Comparison of ENCODE assay signal across 27 cellular contexts in genomic region chr9:127050581-127050980, GRCh38.
DNase-seq lines count a peak whose midpoint lies in the region; ATAC-seq and TF ChIP-seq lines count a peak whose summit lies in the region.
"Had no signal": no experiment of that assay in that cellular context is flagged by ENCODE, and none has a peak within 500 bp of the region (broad histone marks: within the 10 kb centered on the region; RNA-seq: fewer than 3 reads in every experiment).

No MANE protein-coding gene starts in this region.

- intact Hi-C loops in natural killer cell (cut with micrococcal nuclease) = no loop called here

- ATAC-seq in natural killer cell treated with Interleukin-12 subunit alpha and Interleukin-12 subunit beta and Interleukin-15 and Interleukin-18, amount 100 ng/mL, for 72 hours = no peak
- ATAC-seq in natural killer cell = no peak
- ATAC-seq in HG03460 (IDR thresholded peaks at IDR 0.05; ENCODE audit: unreplicated experiment) = no peak
- ATAC-seq: right lobe of liver, T-cell had no signal

- no peaks in the 10 kb centered on the region for H3K9me3 Mint-ChIP-seq in natural killer cell treated with Interleukin-12 subunit alpha and Interleukin-12 subunit beta and Interleukin-15 and Interleukin-18, amount 100 ng/mL, for 72 hours
- no peaks in the 10 kb centered on the region for H3K9me3 Mint-ChIP-seq in natural killer cell
- H3K9me3 Mint-ChIP-seq: activated naive CD4-positive, alpha-beta T cell treated with anti-CD3 and anti-CD28 coated beads, Interleukin-2, amount 10 ng/mL, durations not matched to agents 7 days and 5 days; brain; H9; neural crest cell; T-cell had no signal

- DNase-seq in natural killer cell treated with Interleukin-12 subunit alpha and Interleukin-12 subunit beta and Interleukin-15 and Interleukin-18, amount 100 ng/mL, for 72 hours (ENCODE audit: low spot score) = no peak
- DNase-seq in natural killer cell (no peak), mesenteric fat pad (ENCODE audit: low spot score) (peak; percentile 67), occipital lobe (lab: John Stamatoyannopoulos, UW) (no peak)
- DNase-seq in activated CD8-positive, alpha-beta memory T cell treated with anti-CD3 and anti-CD28 coated beads, Interleukin-2, amount 50 U/mL, for 48 hours = no peak
- DNase-seq: activated naive CD4-positive, alpha-beta T cell treated with anti-CD3 and anti-CD28 coated beads, Interleukin-2, amount 10 ng/mL, durations not matched to agents 7 days and 5 days; amniotic stem cell; COR-L47; DMS53; effector CD4-positive, alpha-beta T cell; H9; hypothalamus; KG1; MG63; NCI-H2029 treated with DMSO at 0.1 percent for 48 hours; NCI-H345; right lobe of liver; stimulated activated CD4-positive, alpha-beta T cell treated with anti-CD3 and anti-CD28 coated beads, Interleukin-12 subunit alpha, Interleukin-12 subunit beta, amount 100 ng/mL, for 4 hours; stimulated activated CD4-positive, alpha-beta T cell treated with anti-CD3 and anti-CD28 coated beads, Interleukin-4, amount 100 ng/mL, for 1 hour; T-cell had no signal

- peak overlapping the region; percentile 69 to 85 for H3K27ac Mint-ChIP-seq in natural killer cell treated with Interleukin-12 subunit alpha and Interleukin-12 subunit beta and Interleukin-15 and Interleukin-18, amount 100 ng/mL, for 72 hours
- peak overlapping the region in 1 of 2 donors; percentile 44 for H3K27ac Mint-ChIP-seq in natural killer cell
- H3K27ac Mint-ChIP-seq: activated naive CD4-positive, alpha-beta T cell treated with anti-CD3 and anti-CD28 coated beads, Interleukin-2, amount 10 ng/mL, durations not matched to agents 7 days and 5 days had no signal

- peaks cover 24 to 28% of the 10 kb centered on the region in 2 donors for H3K4me1 Mint-ChIP-seq in natural killer cell treated with Interleukin-12 subunit alpha and Interleukin-12 subunit beta and Interleukin-15 and Interleukin-18, amount 100 ng/mL, for 72 hours (ENCODE audit: low read depth in 2 of 2)
- peaks cover 22 to 26% of the 10 kb centered on the region in 2 donors for H3K4me1 Mint-ChIP-seq in natural killer cell
- H3K4me1 Mint-ChIP-seq: H9, neural crest cell had no signal

- H3K27ac ChIP-seq in VCaP = 0 out of 2 replicates have a peak overlapping the region, but pooled peaks have one; percentile 8
- H3K27ac ChIP-seq: epithelial cell of prostate, HL-60, right lobe of liver, tibial artery had no signal

- no peaks in the 10 kb centered on the region for H3K27me3 Mint-ChIP-seq in natural killer cell treated with Interleukin-12 subunit alpha and Interleukin-12 subunit beta and Interleukin-15 and Interleukin-18, amount 100 ng/mL, for 72 hours
- no peaks in the 10 kb centered on the region for H3K27me3 Mint-ChIP-seq in natural killer cell (ENCODE audit: low read depth in 2 of 2)
- H3K27me3 Mint-ChIP-seq: brain, T-cell had no signal

- H3K4me3 Mint-ChIP-seq in natural killer cell treated with Interleukin-12 subunit alpha and Interleukin-12 subunit beta and Interleukin-15 and Interleukin-18, amount 100 ng/mL, for 72 hours = no peak overlapping the region
- H3K4me3 Mint-ChIP-seq in natural killer cell = no peak overlapping the region
- H3K4me3 Mint-ChIP-seq: activated naive CD4-positive, alpha-beta T cell treated with anti-CD3 and anti-CD28 coated beads, Interleukin-2, amount 10 ng/mL, durations not matched to agents 7 days and 5 days; brain; H9; neural crest cell; T-cell had no signal

- no peaks in the 10 kb centered on the region for H3K36me3 Mint-ChIP-seq in natural killer cell treated with Interleukin-12 subunit alpha and Interleukin-12 subunit beta and Interleukin-15 and Interleukin-18, amount 100 ng/mL, for 72 hours
- H3K36me3 Mint-ChIP-seq in natural killer cell = no peaks in the 10 kb centered on the region
- H3K36me3 Mint-ChIP-seq: activated naive CD4-positive, alpha-beta T cell treated with anti-CD3 and anti-CD28 coated beads, Interleukin-2, amount 10 ng/mL, durations not matched to agents 7 days and 5 days had no signal

- TF ChIP-seq CTCF in natural killer cell (IDR thresholded peaks at IDR 0.05) = no peak
- no peak for TF ChIP-seq CTCF in VCaP (conservative IDR thresholded peaks at IDR 0.05)
